Comparison of ENCODE assay signal across 40 cellular contexts in the genomic region with DNA sequence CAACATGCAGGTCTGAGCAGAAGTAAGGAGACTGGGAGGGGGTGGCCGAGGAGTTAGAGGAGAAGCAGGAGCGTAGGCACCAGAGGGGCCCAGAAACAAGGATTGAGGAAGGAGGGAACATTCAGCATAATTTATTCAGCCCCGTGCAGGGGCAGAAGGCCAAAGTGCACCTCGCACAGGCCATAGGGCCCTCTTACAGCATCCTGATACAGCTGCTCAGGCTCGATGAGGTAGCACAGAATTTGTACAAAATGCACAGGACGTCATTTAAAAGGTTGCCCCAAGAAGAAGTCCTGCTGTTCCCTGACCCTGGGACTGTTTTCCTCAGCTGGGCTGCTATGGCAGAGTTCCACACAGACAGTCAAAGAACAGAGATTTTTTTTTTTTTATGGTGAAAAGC. TPM values are rescaled to one million over a fixed set of nuclear protein-coding genes. Genes with fewer than 3 reads are reported as not detected.
"Had no signal": no experiment of that assay in that cellular context is flagged by ENCODE, and none has a peak within 500 bp of the region (broad histone marks: within the 10 kb centered on the region; RNA-seq: fewer than 3 reads in every experiment).

No MANE protein-coding gene starts in this region.

- H3K9me3 ChIP-seq: adrenal gland, body of pancreas had no signal

- H3K36me3 Mint-ChIP-seq: activated CD4-positive, alpha-beta memory T cell treated with anti-CD3 and anti-CD28 coated beads for 36 hours; activated naive CD8-positive, alpha-beta T cell treated with anti-CD3 and anti-CD28 coated beads for 36 hours had no signal

- H3K27ac Mint-ChIP-seq: activated B cell treated with CpG ODN at 0.5 μM for 24 hours; activated CD4-positive, alpha-beta memory T cell treated with anti-CD3 and anti-CD28 coated beads for 36 hours; activated CD4-positive, alpha-beta T cell treated with anti-CD3 and anti-CD28 coated beads, Interleukin-2, amount 10 ng/mL, durations not matched to agents 24 days and 14 days; activated CD8-positive, alpha-beta T cell treated with anti-CD3 and anti-CD28 coated beads for 36 hours; activated naive CD4-positive, alpha-beta T cell treated with anti-CD3 and anti-CD28 coated beads for 36 hours; activated naive CD4-positive, alpha-beta T cell treated with anti-CD3 and anti-CD28 coated beads, Interleukin-2, amount 50 U/mL, for 72 hours; activated naive CD8-positive, alpha-beta T cell treated with anti-CD3 and anti-CD28 coated beads for 36 hours; activated T-cell treated with anti-CD3 and anti-CD28 coated beads, Interleukin-2, amount 50 U/mL, for 72 hours; activated T-helper 1 cell treated with anti-CD3 and anti-CD28 coated beads, Interleukin-12 subunit alpha, Interleukin-12 subunit beta, Interleukin-2, Interleukin-4 antibody, amounts not matched to agents 30 ng/mL and 10 ng/mL and 1 ng/mL, durations not matched to agents 14 hours and 24 hours and 36 hours; activated T-helper 17 cell treated with anti-CD3 and anti-CD28 coated beads, Interleukin-2, amount 50 U/mL, for 72 hours; T-helper 2 cell treated with Interferon-gamma antibody and Interleukin-4, amounts not matched to agents 5 μg/mL and 100 μg/mL, for 36 hours had no signal

- H3K4me3 Mint-ChIP-seq: activated B cell treated with CpG ODN at 0.5 μM for 24 hours; activated CD4-positive, alpha-beta memory T cell treated with anti-CD3 and anti-CD28 coated beads for 36 hours; activated CD4-positive, alpha-beta T cell treated with anti-CD3 and anti-CD28 coated beads, Interleukin-2, amount 10 ng/mL, durations not matched to agents 24 days and 14 days; activated CD8-positive, alpha-beta T cell treated with anti-CD3 and anti-CD28 coated beads for 36 hours; activated naive CD4-positive, alpha-beta T cell treated with anti-CD3 and anti-CD28 coated beads for 36 hours; activated naive CD8-positive, alpha-beta T cell treated with anti-CD3 and anti-CD28 coated beads for 36 hours; activated T-cell treated with anti-CD3 and anti-CD28 coated beads, Interleukin-2, amount 50 U/mL, for 4 hours; activated T-cell treated with anti-CD3 and anti-CD28 coated beads, Interleukin-2, amount 50 U/mL, for 72 hours; activated T-helper 1 cell treated with anti-CD3 and anti-CD28 coated beads, Interleukin-12 subunit alpha, Interleukin-12 subunit beta, Interleukin-2, Interleukin-4 antibody, amounts not matched to agents 30 ng/mL and 10 ng/mL and 1 ng/mL, durations not matched to agents 14 hours and 24 hours and 36 hours; activated T-helper 17 cell treated with anti-CD3 and anti-CD28 coated beads, Interleukin-2, amount 50 U/mL, for 72 hours; central memory CD8-positive, alpha-beta T cell; T-helper 1 cell treated with Interleukin-12 subunit alpha and Interleukin-12 subunit beta and Interleukin-4 antibody, amounts not matched to agents 30 μg/mL and 1 μg/mL, for 36 hours; T-helper 2 cell treated with Interferon-gamma antibody and Interleukin-4, amounts not matched to agents 5 μg/mL and 100 μg/mL, for 36 hours had no signal

- H3K27me3 ChIP-seq: body of pancreas had no signal

- H3K9me3 Mint-ChIP-seq: activated B cell treated with CpG ODN at 0.5 μM for 24 hours; activated CD4-positive, alpha-beta memory T cell treated with anti-CD3 and anti-CD28 coated beads for 36 hours; activated CD8-positive, alpha-beta T cell treated with anti-CD3 and anti-CD28 coated beads for 36 hours; activated T-cell treated with anti-CD3 and anti-CD28 coated beads, Interleukin-2, amount 50 U/mL, for 4 hours; central memory CD8-positive, alpha-beta T cell had no signal

- ATAC-seq: activated CD8-positive, alpha-beta T cell treated with anti-CD3 and anti-CD28 coated beads for 36 hours; activated naive CD4-positive, alpha-beta T cell treated with anti-CD3 and anti-CD28 coated beads, Interleukin-2, amount 50 U/mL, for 72 hours; activated T-cell treated with anti-CD3 and anti-CD28 coated beads, Interleukin-2, amount 50 U/mL, for 4 hours; activated T-cell treated with anti-CD3 and anti-CD28 coated beads, Interleukin-2, amount 50 U/mL, for 72 hours; activated T-helper 17 cell treated with anti-CD3 and anti-CD28 coated beads, Interleukin-2, amount 50 U/mL, for 72 hours; body of pancreas had no signal

- H3K27ac ChIP-seq: adrenal gland, body of pancreas, brain microvascular endothelial cell, breast epithelium, cardiac muscle cell had no signal

- H3K4me3 ChIP-seq: adrenal gland, body of pancreas, breast epithelium, cardiac muscle cell had no signal

- H3K36me3 ChIP-seq: adrenal gland, brain microvascular endothelial cell, breast epithelium, cardiac muscle cell had no signal

- DNase-seq: activated B cell treated with CpG ODN at 0.5 μM for 24 hours; activated CD4-positive, alpha-beta memory T cell treated with anti-CD3 and anti-CD28 coated beads for 36 hours; activated CD4-positive, alpha-beta T cell treated with anti-CD3 and anti-CD28 coated beads for 4 hours; activated CD4-positive, alpha-beta T cell treated with anti-CD3 and anti-CD28 coated beads, Interleukin-2, amount 10 ng/mL, durations not matched to agents 24 days and 14 days; activated CD4-positive, alpha-beta T cell treated with anti-CD3 and anti-CD28 coated beads, Interleukin-2, amount 50 U/mL, for 1 hour; activated CD4-positive, alpha-beta T cell treated with anti-CD3 and anti-CD28 coated beads, Interleukin-2, amount 50 U/mL, for 4 hours; activated CD4-positive, CD25-positive, alpha-beta regulatory T cell treated with anti-CD3 and anti-CD28 coated beads, Interleukin-2, amount 50 U/mL, for 72 hours; activated CD8-positive, alpha-beta memory T cell treated with anti-CD3 and anti-CD28 coated beads, Interleukin-2, amount 50 U/mL, for 4 hours; activated CD8-positive, alpha-beta T cell treated with anti-CD3 and anti-CD28 coated beads for 36 hours; activated effector memory CD4-positive, alpha-beta T cell treated with anti-CD3 and anti-CD28 coated beads, Interleukin-2, amount 50 U/mL, for 16 hours; activated gamma-delta T cell treated with Interleukin-2 at 50 U/mL for 16 hours; activated naive CD4-positive, alpha-beta T cell; activated naive CD4-positive, alpha-beta T cell treated with anti-CD3 and anti-CD28 coated beads for 36 hours; activated naive CD4-positive, alpha-beta T cell treated with anti-CD3 and anti-CD28 coated beads, Interleukin-2, amount 50 U/mL, for 16 hours; activated naive CD8-positive, alpha-beta T cell treated with anti-CD3 and anti-CD28 coated beads for 36 hours; activated T-cell treated with anti-CD3 and anti-CD28 coated beads for 4 hours; activated T-cell treated with anti-CD3 and anti-CD28 coated beads, Interleukin-2, amount 50 U/mL, for 1 hour; activated T-cell treated with anti-CD3 and anti-CD28 coated beads, Interleukin-2, amount 50 U/mL, for 4 hours; activated T-cell treated with anti-CD3 and anti-CD28 coated beads, Interleukin-2, amount 50 U/mL, for 72 hours; amniotic stem cell; aorta; body of pancreas; brain microvascular endothelial cell; caudate nucleus; cerebellar nuclear complex; SW 1271; T-helper 1 cell; T-helper 2 cell; T-helper 9 cell had no signal

- H3K4me1 ChIP-seq: adrenal gland, body of pancreas, breast epithelium had no signal

- H3K4me1 Mint-ChIP-seq: activated B cell treated with CpG ODN at 0.5 μM for 24 hours; activated CD4-positive, alpha-beta T cell treated with anti-CD3 and anti-CD28 coated beads, Interleukin-2, amount 10 ng/mL, durations not matched to agents 24 days and 14 days; activated naive CD8-positive, alpha-beta T cell treated with anti-CD3 and anti-CD28 coated beads for 36 hours; activated T-helper 17 cell treated with anti-CD3 and anti-CD28 coated beads, Interleukin-2, amount 50 U/mL, for 72 hours; central memory CD8-positive, alpha-beta T cell had no signal

RNA-seq across cellular contexts. Expression of a gene that starts 2.1 kb away (rescaled TPM):
- total RNA-seq: activated B cell treated with CpG ODN at 0.5 μM for 24 hours; activated CD4-positive, alpha-beta memory T cell treated with anti-CD3 and anti-CD28 coated beads for 36 hours; activated CD4-positive, alpha-beta T cell treated with anti-CD3 and anti-CD28 coated beads, Interleukin-2, amount 10 ng/mL, durations not matched to agents 24 days and 14 days; activated CD8-positive, alpha-beta memory T cell treated with anti-CD3 and anti-CD28 coated beads for 36 hours; activated CD8-positive, alpha-beta T cell treated with anti-CD3 and anti-CD28 coated beads for 36 hours; activated naive CD4-positive, alpha-beta T cell treated with anti-CD3 and anti-CD28 coated beads for 36 hours; activated naive CD4-positive, alpha-beta T cell treated with anti-CD3 and anti-CD28 coated beads, Interleukin-2, amount 50 U/mL, for 72 hours; activated naive CD8-positive, alpha-beta T cell treated with anti-CD3 and anti-CD28 coated beads for 36 hours; activated T-cell treated with anti-CD3 and anti-CD28 coated beads, Interleukin-2, amount 50 U/mL, for 4 hours; activated T-cell treated with anti-CD3 and anti-CD28 coated beads, Interleukin-2, amount 50 U/mL, for 72 hours; activated T-helper 1 cell treated with anti-CD3 and anti-CD28 coated beads, Interleukin-12 subunit alpha, Interleukin-12 subunit beta, Interleukin-2, Interleukin-4 antibody, amounts not matched to agents 30 ng/mL and 10 ng/mL and 1 ng/mL, durations not matched to agents 14 hours and 24 hours and 36 hours; activated T-helper 17 cell treated with anti-CD3 and anti-CD28 coated beads, Interleukin-2, amount 50 U/mL, for 72 hours; adrenal gland; aorta; astrocyte; body of pancreas; breast epithelium; cardiac muscle cell had no signal

RNA-seq across cellular contexts. Expression of a gene that starts 56.2 kb away (rescaled TPM):
- total RNA-seq: activated B cell treated with CpG ODN at 0.5 μM for 24 hours; activated CD4-positive, alpha-beta memory T cell treated with anti-CD3 and anti-CD28 coated beads for 36 hours; activated CD4-positive, alpha-beta T cell treated with anti-CD3 and anti-CD28 coated beads, Interleukin-2, amount 10 ng/mL, durations not matched to agents 24 days and 14 days; activated CD8-positive, alpha-beta memory T cell treated with anti-CD3 and anti-CD28 coated beads for 36 hours; activated CD8-positive, alpha-beta T cell treated with anti-CD3 and anti-CD28 coated beads for 36 hours; activated naive CD4-positive, alpha-beta T cell treated with anti-CD3 and anti-CD28 coated beads for 36 hours; activated naive CD4-positive, alpha-beta T cell treated with anti-CD3 and anti-CD28 coated beads, Interleukin-2, amount 50 U/mL, for 72 hours; activated naive CD8-positive, alpha-beta T cell treated with anti-CD3 and anti-CD28 coated beads for 36 hours; activated T-cell treated with anti-CD3 and anti-CD28 coated beads, Interleukin-2, amount 50 U/mL, for 4 hours; activated T-helper 1 cell treated with anti-CD3 and anti-CD28 coated beads, Interleukin-12 subunit alpha, Interleukin-12 subunit beta, Interleukin-2, Interleukin-4 antibody, amounts not matched to agents 30 ng/mL and 10 ng/mL and 1 ng/mL, durations not matched to agents 14 hours and 24 hours and 36 hours; activated T-helper 17 cell treated with anti-CD3 and anti-CD28 coated beads, Interleukin-2, amount 50 U/mL, for 72 hours; astrocyte had no signal
